ENCODE assay signal across 8 cellular contexts in the genomic region with DNA sequence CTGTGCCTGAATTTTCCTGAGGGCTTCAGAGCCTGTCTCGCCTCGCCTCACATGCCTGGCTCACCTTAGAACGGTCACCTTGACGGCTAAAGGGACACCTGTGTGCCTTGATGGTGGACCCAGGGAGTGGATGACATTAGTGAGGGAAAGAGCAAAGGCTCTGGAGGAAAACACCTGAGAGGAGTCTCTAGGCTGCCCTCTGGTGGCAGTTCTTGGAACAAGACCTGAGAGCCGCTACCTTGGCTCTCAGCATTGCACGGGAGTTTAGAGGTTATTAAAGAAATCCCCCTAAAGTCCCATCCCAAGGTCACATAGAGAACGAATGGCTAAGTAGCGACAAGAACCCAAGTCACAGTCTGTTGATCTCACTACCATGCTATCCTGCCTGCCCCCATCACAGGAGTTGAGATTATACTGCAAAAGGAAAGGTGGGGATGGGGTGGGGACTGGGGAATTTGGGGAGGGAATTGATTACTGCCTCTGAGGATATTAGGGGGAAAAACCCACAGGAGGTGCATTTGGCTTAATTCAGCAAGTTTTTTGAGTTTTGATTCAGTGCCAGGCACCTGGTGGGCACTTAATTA.
DNase-seq lines count a peak whose midpoint lies in the region; ATAC-seq and TF ChIP-seq lines count a peak whose summit lies in the region.

No MANE protein-coding gene starts in this region.

- DNase-seq in DMS153 treated with DMSO at 0.1 percent for 48 hours (lab: John Stamatoyannopoulos, UW; ENCODE audit: unreplicated experiment), result peak; percentile 48
- DNase-seq in T-helper 1 cell, result peak; percentile 42 to 64 (median 54)
- DNase-seq in amniotic epithelial cell (ENCODE audit: low read depth), result peak; percentile 24
- DNase-seq in inferior parietal cortex (ENCODE audit: extremely low spot score), result peak; percentile 74
- DNase-seq in stimulated activated CD4-positive, alpha-beta T cell treated with anti-CD3 and anti-CD28 coated beads, Interleukin-1b, Interleukin-23, amount 100 ng/mL, for 48 hours, result peak; percentile 63

- ATAC-seq in HG03108 (IDR thresholded peaks at IDR 0.05; ENCODE audit: unreplicated experiment) (no peak), GM18505 (IDR thresholded peaks at IDR 0.05; ENCODE audit: unreplicated experiment) (no peak)

- peak; percentile 62 for TF ChIP-seq RAD21 in Ishikawa (IDR thresholded peaks at IDR 0.05; ENCODE audit: low read depth)

- TF ChIP-seq POLR2A in GM18505 (IDR thresholded peaks at IDR 0.05; ENCODE audit: borderline replicate concordance, extremely low read depth, insufficient read depth, insufficient read length), result no peak

- no peak for TF ChIP-seq EP300 in Ishikawa (IDR thresholded peaks at IDR 0.05; ENCODE audit: borderline replicate concordance)

TF ChIP-seq in Ishikawa, 13 proteins besides CTCF, POLR2A, EP300 and RAD21:
- TF ChIP-seq CREB1 (IDR thresholded peaks at IDR 0.05; ENCODE audit: low read depth) (no peak), TEAD4 (IDR thresholded peaks at IDR 0.05) (no peak), CEBPB (IDR thresholded peaks at IDR 0.05) (no peak), TAF1 (IDR thresholded peaks at IDR 0.05; ENCODE audit: low read depth) (no peak), USF1 (IDR thresholded peaks at IDR 0.05) (no peak), NFIC (IDR thresholded peaks at IDR 0.05) (no peak), REST (IDR thresholded peaks at IDR 0.05; ENCODE audit: low read depth) (no peak), FOXM1 (IDR thresholded peaks at IDR 0.05; ENCODE audit: borderline replicate concordance, low read depth) (no peak), EGR1 (IDR thresholded peaks at IDR 0.05) (no peak), TCF12 (IDR thresholded peaks at IDR 0.05; ENCODE audit: low read depth) (no peak), MAX (IDR thresholded peaks at IDR 0.05) (no peak), YY1 (IDR thresholded peaks at IDR 0.05; ENCODE audit: low read depth) (no peak)

Comparison
In these comparisons a context has a peak if more than half of its experiments do, and no peak if none do; other contexts are left out.
1. DNase-seq: peak in every context shown above with its lines; median percentile 74 in inferior parietal cortex; 63 in stimulated activated CD4-positive, alpha-beta T cell treated with anti-CD3 and anti-CD28 coated beads, Interleukin-1b, Interleukin-23, amount 100 ng/mL, for 48 hours; 54 in T-helper 1 cell; 48 in DMS153 treated with DMSO at 0.1 percent for 48 hours; 24 in amniotic epithelial cell.